2 cellular contexts compared by ENCODE assay signal in the genomic region with DNA sequence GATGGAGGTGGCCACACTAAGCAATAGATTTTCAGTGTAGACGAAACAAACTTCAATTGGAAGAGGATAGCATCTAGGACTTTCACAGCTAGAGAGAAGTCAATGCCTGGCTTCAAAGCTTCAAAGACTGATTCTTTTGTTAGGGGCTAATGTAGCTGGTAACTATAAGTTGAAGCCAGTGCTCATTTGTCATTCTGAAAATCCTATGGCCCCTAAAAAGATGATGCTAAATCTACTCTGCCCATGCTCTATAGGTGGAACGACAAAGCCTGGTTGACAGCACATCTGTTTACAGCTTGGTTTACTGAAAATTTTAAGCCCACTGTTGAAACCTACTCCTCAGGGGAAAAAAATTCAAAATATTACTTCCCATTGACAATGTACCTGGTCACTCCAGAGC.
TF ChIP-seq lines count a peak whose summit lies in the region.

No MANE protein-coding gene starts in this region.

TF ChIP-seq in GM12878, 131 proteins besides CTCF, POLR2A, EP300 and RAD21:
- TF ChIP-seq ZZZ3 (IDR thresholded peaks at IDR 0.05; ENCODE audit: control insufficient read depth, insufficient read length, low read depth) (no peak), NFXL1 (IDR thresholded peaks at IDR 0.05; ENCODE audit: borderline replicate concordance) (peak; percentile 80), ETV6 (conservative IDR thresholded peaks at IDR 0.05 in 1 of 2, IDR thresholded peaks at IDR 0.05 in 1 of 2; ENCODE audit: borderline replicate concordance in 1 of 2, low read depth in 1 of 2) (0 out of 4 replicates have a peak, but pooled peaks of 1 of the 2 experiments have one; percentile 37), NKRF (conservative IDR thresholded peaks at IDR 0.05) (no peak), WRNIP1 (IDR thresholded peaks at IDR 0.05; ENCODE audit: borderline replicate concordance, low read depth, low read length) (no peak), TBL1XR1 (IDR thresholded peaks at IDR 0.05; ENCODE audit: low read depth, low read length) (no peak), SMAD5 (IDR thresholded peaks at IDR 0.05; ENCODE audit: low read depth) (no peak)

TF ChIP-seq in SK-N-SH, 30 proteins besides CTCF, POLR2A, EP300 and RAD21:
- TF ChIP-seq FOXM1 (IDR thresholded peaks at IDR 0.05; ENCODE audit: low read depth) (no peak), ELF1 (IDR thresholded peaks at IDR 0.05) (no peak), JUND (IDR thresholded peaks at IDR 0.05) (no peak), RXRA (IDR thresholded peaks at IDR 0.05; ENCODE audit: borderline replicate concordance, low read depth) (no peak), FOSL2 (IDR thresholded peaks at IDR 0.05; ENCODE audit: borderline replicate concordance, low read depth) (no peak), SMC3 (IDR thresholded peaks at IDR 0.05; ENCODE audit: low read depth, low read length) (no peak), MXI1 (IDR thresholded peaks at IDR 0.05; ENCODE audit: low read depth, low read length) (no peak)
